ENCODE assay signal across 1 cellular context in the genomic region with DNA sequence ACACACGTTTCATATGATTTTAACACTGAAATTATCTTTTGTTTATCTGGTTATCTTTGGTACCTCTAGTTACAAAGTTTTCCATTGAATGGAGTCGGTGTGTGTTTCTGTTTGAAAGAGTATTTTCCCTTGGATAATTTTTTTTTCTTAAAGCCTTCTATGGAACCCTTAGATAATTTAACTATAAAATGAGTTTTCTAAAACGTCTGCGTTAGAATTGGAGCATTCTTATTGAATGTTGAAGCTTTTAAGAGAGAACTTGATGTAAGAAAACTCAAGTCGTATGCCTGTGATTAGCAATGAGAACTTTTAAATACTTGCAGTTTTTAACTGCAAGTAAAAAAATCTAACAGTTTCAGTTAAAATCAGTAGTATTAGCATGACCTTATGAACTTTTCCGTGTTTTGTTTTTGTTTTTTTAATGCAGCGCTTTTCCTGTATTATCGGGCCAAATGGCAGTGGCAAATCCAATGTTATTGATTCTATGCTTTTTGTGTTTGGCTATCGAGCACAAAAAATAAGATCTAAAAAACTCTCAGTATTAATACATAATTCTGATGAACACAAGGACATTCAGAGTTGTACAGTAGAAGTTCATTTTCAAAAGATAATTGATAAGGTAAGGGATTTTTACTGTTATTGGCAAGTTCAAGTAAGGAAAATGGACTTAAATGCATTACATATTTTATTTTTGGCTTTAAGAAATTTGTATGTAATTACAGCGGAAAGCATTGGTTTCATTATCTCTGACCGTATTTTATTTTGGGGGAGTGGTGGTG.
TF ChIP-seq lines count a peak whose summit lies in the region.

No MANE protein-coding gene starts in this region.

TF ChIP-seq in IMR-90, 13 proteins besides CTCF, POLR2A, EP300 and RAD21 (continued from another document):
- TF ChIP-seq ELK1 (IDR thresholded peaks at IDR 0.05; ENCODE audit: borderline replicate concordance, low read depth, low read length): no peak
- no peak for TF ChIP-seq SMC3 (IDR thresholded peaks at IDR 0.05; ENCODE audit: low read depth, low read length)
- no peak for TF ChIP-seq NFE2L2 (IDR thresholded peaks at IDR 0.05; ENCODE audit: low read depth, low read length)
- TF ChIP-seq USF2 (IDR thresholded peaks at IDR 0.05; ENCODE audit: low read depth, low read length): no peak
- TF ChIP-seq CEBPB (IDR thresholded peaks at IDR 0.05; ENCODE audit: low read depth, low read length): no peak
- TF ChIP-seq MAFK (IDR thresholded peaks at IDR 0.05; ENCODE audit: low read depth, low read length): no peak
- no peak for TF ChIP-seq CHD1 (IDR thresholded peaks at IDR 0.05; ENCODE audit: low read depth, low read length)
- no peak for TF ChIP-seq MAZ (IDR thresholded peaks at IDR 0.05; ENCODE audit: borderline replicate concordance, low read depth, low read length)
- no peak for TF ChIP-seq FOS (IDR thresholded peaks at IDR 0.05; ENCODE audit: low read depth, low read length)
- TF ChIP-seq RCOR1 (IDR thresholded peaks at IDR 0.05; ENCODE audit: insufficient replicate concordance, low read length): no peak
- TF ChIP-seq BHLHE40 (IDR thresholded peaks at IDR 0.05; ENCODE audit: low read depth, low read length): no peak
